34 cellular contexts compared by ENCODE assay signal in genomic region chr19:18610245-18610555, GRCh38. TPM values are rescaled to one million over a fixed set of nuclear protein-coding genes. Genes with fewer than 3 reads are reported as not detected.
DNase-seq lines count a peak whose midpoint lies in the region; ATAC-seq and TF ChIP-seq lines count a peak whose summit lies in the region.
"Had no signal": no experiment of that assay in that cellular context is flagged by ENCODE, and none has a peak within 500 bp of the region (broad histone marks: within the 10 kb centered on the region; RNA-seq: fewer than 3 reads in every experiment).

No MANE protein-coding gene starts in this region.

- POLR2A ChIA-PET in activated CD8-positive, alpha-beta T cell treated with anti-CD3 and anti-CD28 coated beads for 36 hours (lab: Charles Lee) = no interaction called here

- no peak for TF ChIP-seq EP300 in tibial nerve (IDR thresholded peaks at IDR 0.05)

- H3K4me1 ChIP-seq in SJCRH30 (peaks cover 17% of the 10 kb centered on the region), tibial nerve (peaks cover 2 to 65% (median 37%) of the 10 kb centered on the region in 4 donors)
- H3K4me1 ChIP-seq: foreskin keratinocyte had no signal

- TF ChIP-seq POLR2A in tibial nerve (IDR thresholded peaks at IDR 0.05) = no peak

- WGBS in tibial nerve, 2 donors = 43% methylated on average over 1 of the region's 3 CpGs; no CpG with 5 or more reads in 1 of the 2 donors

- peaks cover 80% of the 10 kb centered on the region for H3K27me3 ChIP-seq in SJCRH30
- H3K27me3 ChIP-seq in tibial nerve = peaks cover 7 to 94% of the 10 kb centered on the region in 2 donors

- H3K9me3 ChIP-seq in SJCRH30 (replicated peaks) (no peaks in the 10 kb centered on the region), tibial nerve (no peaks in the 10 kb centered on the region)
- H3K9me3 ChIP-seq: A549, adrenal gland, body of pancreas, esophagus muscularis mucosa, heart right ventricle, right atrium auricular region, suprapubic skin had no signal

- H3K4me1 Mint-ChIP-seq in natural killer cell = peaks cover 8 to 31% of the 10 kb centered on the region in 2 donors
- peaks cover 4 to 20% of the 10 kb centered on the region in 2 donors for H3K4me1 Mint-ChIP-seq in natural killer cell treated with Interleukin-12 subunit alpha and Interleukin-12 subunit beta and Interleukin-15 and Interleukin-18, amount 100 ng/mL, for 72 hours (ENCODE audit: low read depth in 2 of 2)
- H3K4me1 Mint-ChIP-seq in activated CD8-positive, alpha-beta T cell treated with anti-CD3 and anti-CD28 coated beads for 36 hours (ENCODE audit: low read depth) = peaks cover 17% of the 10 kb centered on the region

- no peak for ATAC-seq in natural killer cell
- no peak for ATAC-seq in natural killer cell treated with Interleukin-12 subunit alpha and Interleukin-12 subunit beta and Interleukin-15 and Interleukin-18, amount 100 ng/mL, for 72 hours
- no peak for ATAC-seq in activated CD8-positive, alpha-beta T cell treated with anti-CD3 and anti-CD28 coated beads for 36 hours
- ATAC-seq: body of pancreas; CD8-positive, alpha-beta T cell; foreskin keratinocyte; GM12878; heart right ventricle; left cardiac atrium; Right ventricle myocardium inferior had no signal

- H3K4me3 Mint-ChIP-seq in natural killer cell = peak overlapping the region; percentile 25
- H3K4me3 Mint-ChIP-seq in natural killer cell treated with Interleukin-12 subunit alpha and Interleukin-12 subunit beta and Interleukin-15 and Interleukin-18, amount 100 ng/mL, for 72 hours = no peak overlapping the region
- no peak overlapping the region for H3K4me3 Mint-ChIP-seq in activated CD8-positive, alpha-beta T cell treated with anti-CD3 and anti-CD28 coated beads for 36 hours
- H3K4me3 Mint-ChIP-seq: activated CD4-positive, alpha-beta memory T cell treated with anti-CD3 and anti-CD28 coated beads for 36 hours; activated naive CD4-positive, alpha-beta T cell treated with anti-CD3 and anti-CD28 coated beads for 36 hours; CD8-positive, alpha-beta T cell; dendritic cell treated with granulocyte-macrophage colony-stimulating factor and Interleukin-4, amounts not matched to agents 40 ng/mL and 50 ng/mL, for 4 days had no signal

- H3K36me3 ChIP-seq in SJCRH30 = no peaks in the 10 kb centered on the region
- no peaks in the 10 kb centered on the region for H3K36me3 ChIP-seq in tibial nerve
- H3K36me3 ChIP-seq: adrenal gland, esophagus muscularis mucosa, heart right ventricle, right atrium auricular region, suprapubic skin had no signal

- DNase-seq in natural killer cell (no peak), SJCRH30 (peak; percentile 33 to 47), left kidney (ENCODE audit: low read depth, low spot score) (peak; percentile 50), tibial nerve (ENCODE audit: low spot score in 2 of 2) (no peak), hypothalamus (lab: John Stamatoyannopoulos, UW) (no peak), RKO (ENCODE audit: low spot score) (no peak)
- no peak for DNase-seq in natural killer cell treated with Interleukin-12 subunit alpha and Interleukin-12 subunit beta and Interleukin-15 and Interleukin-18, amount 100 ng/mL, for 72 hours (ENCODE audit: low spot score)
- DNase-seq in activated CD8-positive, alpha-beta T cell treated with anti-CD3 and anti-CD28 coated beads for 36 hours = no peak
- DNase-seq: activated CD4-positive, alpha-beta memory T cell treated with anti-CD3 and anti-CD28 coated beads for 36 hours; activated CD4-positive, CD25-positive, alpha-beta regulatory T cell treated with anti-CD3 and anti-CD28 coated beads, Interleukin-2, amount 50 U/mL, for 72 hours; activated CD8-positive, alpha-beta memory T cell treated with anti-CD3 and anti-CD28 coated beads, Interleukin-2, amount 50 U/mL, for 4 hours; activated naive CD4-positive, alpha-beta T cell treated with anti-CD3 and anti-CD28 coated beads for 36 hours; adrenal gland; body of pancreas; CD8-positive, alpha-beta T cell; DMS 273 treated with DMSO at 0.1 percent for 48 hours; foreskin keratinocyte; heart right ventricle; KBM-7; left cardiac atrium; NCI-H1105; NCI-H187 treated with DMSO at 0.1 percent for 48 hours; NCI-H2171; stimulated activated CD4-positive, alpha-beta T cell treated with anti-CD3 and anti-CD28 coated beads, Interleukin-1b, Interleukin-23, amount 100 ng/mL, for 48 hours; stimulated activated naive CD4-positive, alpha-beta T cell treated with Interleukin-2 at 50 U/mL for 16 hours had no signal

- no peak for TF ChIP-seq CTCF in natural killer cell (IDR thresholded peaks at IDR 0.05)
- TF ChIP-seq CTCF in tibial nerve (IDR thresholded peaks at IDR 0.05) = no peak
- TF ChIP-seq CTCF in activated CD8-positive, alpha-beta T cell treated with anti-CD3 and anti-CD28 coated beads for 36 hours (IDR thresholded peaks at IDR 0.05) = no peak

- CTCF ChIA-PET in activated CD8-positive, alpha-beta T cell treated with anti-CD3 and anti-CD28 coated beads for 36 hours (lab: Charles Lee) = no interaction called here

- H3K27ac ChIP-seq in SJCRH30 (no peak overlapping the region), tibial nerve (no peak overlapping the region)
- H3K27ac ChIP-seq: A549, adrenal gland, body of pancreas, esophagus muscularis mucosa, foreskin keratinocyte, heart right ventricle, right atrium auricular region, suprapubic skin had no signal

- intact Hi-C loops in natural killer cell (cut with micrococcal nuclease) = no loop called here
- intact Hi-C loops in activated CD8-positive, alpha-beta T cell treated with anti-CD3 and anti-CD28 coated beads for 36 hours (cut with micrococcal nuclease) = no loop called here

- no peaks in the 10 kb centered on the region for H3K9me3 Mint-ChIP-seq in natural killer cell
- H3K9me3 Mint-ChIP-seq in natural killer cell treated with Interleukin-12 subunit alpha and Interleukin-12 subunit beta and Interleukin-15 and Interleukin-18, amount 100 ng/mL, for 72 hours = no peaks in the 10 kb centered on the region
- H3K9me3 Mint-ChIP-seq in activated CD8-positive, alpha-beta T cell treated with anti-CD3 and anti-CD28 coated beads for 36 hours = no peaks in the 10 kb centered on the region
- H3K9me3 Mint-ChIP-seq: activated CD4-positive, alpha-beta memory T cell treated with anti-CD3 and anti-CD28 coated beads for 36 hours; activated naive CD4-positive, alpha-beta T cell treated with anti-CD3 and anti-CD28 coated beads for 36 hours; CD8-positive, alpha-beta T cell; dendritic cell treated with granulocyte-macrophage colony-stimulating factor and Interleukin-4, amounts not matched to agents 40 ng/mL and 50 ng/mL, for 4 days; neural crest cell had no signal

- H3K27ac Mint-ChIP-seq in natural killer cell = no peak overlapping the region
- no peak overlapping the region for H3K27ac Mint-ChIP-seq in natural killer cell treated with Interleukin-12 subunit alpha and Interleukin-12 subunit beta and Interleukin-15 and Interleukin-18, amount 100 ng/mL, for 72 hours
- no peak overlapping the region for H3K27ac Mint-ChIP-seq in activated CD8-positive, alpha-beta T cell treated with anti-CD3 and anti-CD28 coated beads for 36 hours
- H3K27ac Mint-ChIP-seq: activated CD4-positive, alpha-beta memory T cell treated with anti-CD3 and anti-CD28 coated beads for 36 hours; activated naive CD4-positive, alpha-beta T cell treated with anti-CD3 and anti-CD28 coated beads for 36 hours; CD8-positive, alpha-beta T cell; dendritic cell treated with granulocyte-macrophage colony-stimulating factor and Interleukin-4, amounts not matched to agents 40 ng/mL and 50 ng/mL, for 4 days had no signal

- peaks cover 40 to 63% of the 10 kb centered on the region in 2 donors for H3K27me3 Mint-ChIP-seq in natural killer cell (ENCODE audit: low read depth in 2 of 2)
- H3K27me3 Mint-ChIP-seq in natural killer cell treated with Interleukin-12 subunit alpha and Interleukin-12 subunit beta and Interleukin-15 and Interleukin-18, amount 100 ng/mL, for 72 hours = peaks cover 46 to 62% of the 10 kb centered on the region in 2 donors
- peaks cover 69% of the 10 kb centered on the region for H3K27me3 Mint-ChIP-seq in activated CD8-positive, alpha-beta T cell treated with anti-CD3 and anti-CD28 coated beads for 36 hours

- no peaks in the 10 kb centered on the region for H3K36me3 Mint-ChIP-seq in natural killer cell
- no peaks in the 10 kb centered on the region for H3K36me3 Mint-ChIP-seq in natural killer cell treated with Interleukin-12 subunit alpha and Interleukin-12 subunit beta and Interleukin-15 and Interleukin-18, amount 100 ng/mL, for 72 hours
- no peaks in the 10 kb centered on the region for H3K36me3 Mint-ChIP-seq in activated CD8-positive, alpha-beta T cell treated with anti-CD3 and anti-CD28 coated beads for 36 hours (ENCODE audit: low read depth)
- H3K36me3 Mint-ChIP-seq: activated CD4-positive, alpha-beta memory T cell treated with anti-CD3 and anti-CD28 coated beads for 36 hours; CD8-positive, alpha-beta T cell had no signal

- H3K4me3 ChIP-seq in SJCRH30 (no peak overlapping the region), tibial nerve (no peak overlapping the region)
- H3K4me3 ChIP-seq: A549, adrenal gland, body of pancreas, esophagus muscularis mucosa, GM12878, right atrium auricular region, suprapubic skin had no signal

RNA-seq across cellular contexts. Expression of gene TMEM59L, which starts 2.5 kb away (rescaled TPM):
- total RNA-seq in natural killer cell = not detected
- not detected for total RNA-seq in natural killer cell treated with Interleukin-12 subunit alpha and Interleukin-12 subunit beta and Interleukin-15 and Interleukin-18, amount 100 ng/mL, for 72 hours
- total RNA-seq in SJCRH30 (2014; rRNA removed; shearing (Covaris generic)) = 0.20 TPM in 1 of 2 replicates, not detected in the other
- 10 to 100 TPM in 1 of 4 donors, 1 to 10 TPM in 2, not detected in 1; 3.1 to 12.6 (median 4.2) TPM for total RNA-seq in tibial nerve
- total RNA-seq in activated CD8-positive, alpha-beta T cell treated with anti-CD3 and anti-CD28 coated beads for 36 hours = not detected
- total RNA-seq: CD8-positive, alpha-beta T cell; foreskin keratinocyte; T-helper 2 cell treated with Interferon-gamma antibody and Interleukin-4, amounts not matched to agents 100 ng/mL and 5 ng/mL, for 36 hours had no signal

RNA-seq across cellular contexts. Expression of gene CRLF1, which starts 3.6 kb away (rescaled TPM):
- not detected for total RNA-seq in natural killer cell
- not detected for total RNA-seq in natural killer cell treated with Interleukin-12 subunit alpha and Interleukin-12 subunit beta and Interleukin-15 and Interleukin-18, amount 100 ng/mL, for 72 hours
- 20.6 and 22.1 TPM in 2 replicates for total RNA-seq in SJCRH30 (2014; rRNA removed; shearing (Covaris generic))
- total RNA-seq in tibial nerve = 100 to 1,000 TPM in 1 of 4 donors, 10 to 100 TPM in 3; 27.4 to 115 (median 43.6) TPM
- total RNA-seq in activated CD8-positive, alpha-beta T cell treated with anti-CD3 and anti-CD28 coated beads for 36 hours = not detected
- total RNA-seq: activated CD4-positive, alpha-beta memory T cell treated with anti-CD3 and anti-CD28 coated beads for 36 hours; activated naive CD4-positive, alpha-beta T cell treated with anti-CD3 and anti-CD28 coated beads for 36 hours; CD8-positive, alpha-beta T cell; T-helper 2 cell treated with Interferon-gamma antibody and Interleukin-4, amounts not matched to agents 100 ng/mL and 5 ng/mL, for 36 hours had no signal

RNA-seq across cellular contexts. Expression of gene REX1BD, which starts 21.6 kb away (rescaled TPM):
- total RNA-seq in natural killer cell (10 to 100 TPM; 80.6 to 86.9 (median 85.3) TPM), tibial nerve (100 to 1,000 TPM; 186 to 226 (median 210) TPM)
- 100 to 1,000 TPM in 1 of 2 donors, 10 to 100 TPM in 1; 81.5 to 104 TPM for total RNA-seq in natural killer cell treated with Interleukin-12 subunit alpha and Interleukin-12 subunit beta and Interleukin-15 and Interleukin-18, amount 100 ng/mL, for 72 hours
- total RNA-seq in SJCRH30 (2014; rRNA removed; shearing (Covaris generic)) = 24.8 TPM in 2 replicates
- 10 to 100 TPM; 61.2 to 65.1 TPM for total RNA-seq in activated CD8-positive, alpha-beta T cell treated with anti-CD3 and anti-CD28 coated beads for 36 hours

RNA-seq across cellular contexts. Expression of gene KLHL26, which starts 26.6 kb away (rescaled TPM):
- total RNA-seq in natural killer cell (10 to 100 TPM in 1 of 3 donors, 1 to 10 TPM in 2; 8.0 to 11.5 (median 9.6) TPM), tibial nerve (10 to 100 TPM; 12.9 to 38.4 (median 15.1) TPM)
- total RNA-seq in natural killer cell treated with Interleukin-12 subunit alpha and Interleukin-12 subunit beta and Interleukin-15 and Interleukin-18, amount 100 ng/mL, for 72 hours = 10 to 100 TPM; 11.6 to 18.3 TPM
- 0.87 and 1.1 TPM in 2 replicates for total RNA-seq in SJCRH30 (2014; rRNA removed; shearing (Covaris generic))
- 10 to 100 TPM; 10.3 to 10.8 TPM for total RNA-seq in activated CD8-positive, alpha-beta T cell treated with anti-CD3 and anti-CD28 coated beads for 36 hours

RNA-seq across cellular contexts. Expression of gene UBA52, which starts 38.5 kb away (rescaled TPM):
- total RNA-seq in natural killer cell = 1,000 to 10,000 TPM; 1,016 to 1,271 (median 1,271) TPM
- total RNA-seq in natural killer cell treated with Interleukin-12 subunit alpha and Interleukin-12 subunit beta and Interleukin-15 and Interleukin-18, amount 100 ng/mL, for 72 hours = 1,000 to 10,000 TPM; 1,148 to 1,390 TPM
- total RNA-seq in SJCRH30 (2014; rRNA removed; shearing (Covaris generic)) = 1,236 and 1,352 TPM in 2 replicates
- 100 to 1,000 TPM; 504 to 826 (median 521) TPM for total RNA-seq in tibial nerve
- 1,000 to 10,000 TPM; 1,795 to 1,837 TPM for total RNA-seq in activated CD8-positive, alpha-beta T cell treated with anti-CD3 and anti-CD28 coated beads for 36 hours

Comparison
In these comparisons a context has a peak if more than half of its experiments do, and no peak if none do; other contexts are left out.
1. DNase-seq: peak in SJCRH30 (2 of 2) and left kidney (single experiment); none in natural killer cell (single experiment), natural killer cell treated with Interleukin-12 subunit alpha and Interleukin-12 subunit beta and Interleukin-15 and Interleukin-18, amount 100 ng/mL, for 72 hours (single experiment), tibial nerve (0 of 2), activated CD8-positive, alpha-beta T cell treated with anti-CD3 and anti-CD28 coated beads for 36 hours (single experiment), hypothalamus (0 of 51) and RKO (single experiment).
2. RNA of gene CRLF1, which starts 3.6 kb away (total RNA-seq): 27.4 to 115 TPM in tibial nerve and 20.6 to 22.1 TPM in SJCRH30; not detected in activated CD8-positive, alpha-beta T cell treated with anti-CD3 and anti-CD28 coated beads for 36 hours, not detected in natural killer cell treated with Interleukin-12 subunit alpha and Interleukin-12 subunit beta and Interleukin-15 and Interleukin-18, amount 100 ng/mL, for 72 hours and not detected in natural killer cell; every median in the first group is over 10 times any median in the second.